Comparison of ENCODE assay signal across 9 cellular contexts in genomic region chr12:132066345-132066685, GRCh38.
DNase-seq lines count a peak whose midpoint lies in the region; ATAC-seq and TF ChIP-seq lines count a peak whose summit lies in the region.
"Had no signal": no experiment of that assay in that cellular context is flagged by ENCODE, and none has a peak within 500 bp of the region (broad histone marks: within the 10 kb centered on the region; RNA-seq: fewer than 3 reads in every experiment).

No MANE protein-coding gene starts in this region.

- H3K27ac Mint-ChIP-seq in activated T-helper 17 cell treated with anti-CD3 and anti-CD28 coated beads, Interleukin-2, amount 50 U/mL, for 72 hours, result peak overlapping the region; percentile 81

- peak overlapping the region; percentile 75 for H3K27ac ChIP-seq in Karpas-422 (ENCODE audit: low read length)

- intact Hi-C loops in left cardiac atrium (cut with DNase I), result no loop called here

- no peaks in the 10 kb centered on the region for H3K9me2 ChIP-seq in Karpas-422 (replicated peaks; ENCODE audit: insufficient read depth, low read length)

- peaks cover 84% of the 10 kb centered on the region for H3K36me3 Mint-ChIP-seq in activated T-helper 17 cell treated with anti-CD3 and anti-CD28 coated beads, Interleukin-2, amount 50 U/mL, for 72 hours (ENCODE audit: low read depth)

- peak; percentile 91 for ATAC-seq in activated T-helper 17 cell treated with anti-CD3 and anti-CD28 coated beads, Interleukin-2, amount 50 U/mL, for 72 hours (replicated peaks)
- no peak for ATAC-seq in left cardiac atrium
- no peak for ATAC-seq in HG02588 (IDR thresholded peaks at IDR 0.05; ENCODE audit: unreplicated experiment)

- no peaks in the 10 kb centered on the region for H3K79me2 ChIP-seq in Karpas-422 (ENCODE audit: low read length)

- 0 out of 2 replicates have a peak overlapping the region, but pooled peaks have one; percentile 1 for H3K4me3 ChIP-seq in Karpas-422 (ENCODE audit: low read length)

- peak overlapping the region; percentile 52 for H3K4me2 ChIP-seq in Karpas-422 (ENCODE audit: low read depth, low read length, poor library complexity, severe bottlenecking)

- no peaks in the 10 kb centered on the region for H3K9me3 Mint-ChIP-seq in activated T-helper 17 cell treated with anti-CD3 and anti-CD28 coated beads, Interleukin-2, amount 50 U/mL, for 72 hours

- H3K4me1 Mint-ChIP-seq in activated T-helper 17 cell treated with anti-CD3 and anti-CD28 coated beads, Interleukin-2, amount 50 U/mL, for 72 hours, result peaks cover 9% of the 10 kb centered on the region

- peak; percentile 16 for TF ChIP-seq POLR2A in GM19193 (IDR thresholded peaks at IDR 0.05; ENCODE audit: extremely low read depth, insufficient read depth, insufficient read length)

- no peaks in the 10 kb centered on the region for H3K27me3 Mint-ChIP-seq in activated T-helper 17 cell treated with anti-CD3 and anti-CD28 coated beads, Interleukin-2, amount 50 U/mL, for 72 hours

- H3K9ac ChIP-seq in Karpas-422 (ENCODE audit: low read length), result peak overlapping the region; percentile 29

- peak; percentile 56 for DNase-seq in Karpas-422
- DNase-seq in stimulated activated CD4-positive, alpha-beta T cell treated with anti-CD3 and anti-CD28 coated beads, Interleukin-2, amount 100 ng/mL, for 24 hours, result peak; percentile 26 to 45
- no peak for DNase-seq in occipital lobe (lab: John Stamatoyannopoulos, UW)
- DNase-seq in left cardiac atrium, result no peak
- DNase-seq: HCEC 1CT, NCI-H82 had no signal

- H3K4me1 ChIP-seq in Karpas-422 (ENCODE audit: low read length), result peaks cover 48% of the 10 kb centered on the region

- no peaks in the 10 kb centered on the region for H3K9me3 ChIP-seq in Karpas-422 (ENCODE audit: low read length)

- no peak overlapping the region for H2AFZ ChIP-seq in Karpas-422 (ENCODE audit: low read length)

- H3K4me3 Mint-ChIP-seq in activated T-helper 17 cell treated with anti-CD3 and anti-CD28 coated beads, Interleukin-2, amount 50 U/mL, for 72 hours, result peak overlapping the region; percentile 70

- H3K27me3 ChIP-seq in Karpas-422 (ENCODE audit: low read length), result no peaks in the 10 kb centered on the region

- no peaks in the 10 kb centered on the region for H3K36me3 ChIP-seq in Karpas-422 (ENCODE audit: insufficient read depth, low read length)

- H4K20me1 ChIP-seq in Karpas-422 (ENCODE audit: insufficient read depth, low read depth, low read length), result no peaks in the 10 kb centered on the region

Comparison
In these comparisons a context has a peak if more than half of its experiments do, and no peak if none do; other contexts are left out.
1. DNase-seq: peak in Karpas-422 (single experiment) and stimulated activated CD4-positive, alpha-beta T cell treated with anti-CD3 and anti-CD28 coated beads, Interleukin-2, amount 100 ng/mL, for 24 hours (2 of 2); none in occipital lobe (single experiment) and left cardiac atrium (single experiment).